20 cellular contexts compared by ENCODE assay signal in genomic region chr12:55610598-55610997, GRCh38. TPM values are rescaled to one million over a fixed set of nuclear protein-coding genes. Genes with fewer than 3 reads are reported as not detected.
A peak's percentile ranks its signal among the peaks of the same experiment; 100 is the strongest.
DNase-seq lines count a peak whose midpoint lies in the region; ATAC-seq and TF ChIP-seq lines count a peak whose summit lies in the region.
"Had no signal": no experiment of that assay in that cellular context is flagged by ENCODE, and none has a peak within 500 bp of the region (broad histone marks: within the 10 kb centered on the region; RNA-seq: fewer than 3 reads in every experiment).

No MANE protein-coding gene starts in this region.

- H3K9ac ChIP-seq in OCI-LY3 (ENCODE audit: low read length), result no peak overlapping the region

- H2AFZ ChIP-seq in OCI-LY3 (ENCODE audit: low read depth, low read length), result no peak overlapping the region
- H2AFZ ChIP-seq in hepatocyte, result no peak overlapping the region

- H3K9me3 Mint-ChIP-seq in activated T-cell treated with anti-CD3 and anti-CD28 coated beads, Interleukin-2, amount 50 U/mL, for 4 hours, result peaks cover 13% of the 10 kb centered on the region
- H3K9me3 Mint-ChIP-seq: HFFc6 had no signal

- H3K4me1 ChIP-seq in OCI-LY3 (ENCODE audit: low read length), result peaks cover 26% of the 10 kb centered on the region
- H3K4me1 ChIP-seq in hepatocyte (ENCODE audit: insufficient read depth), result no peaks in the 10 kb centered on the region
- H3K4me1 ChIP-seq: A549, BE2C had no signal

- DNase-seq in activated T-cell treated with anti-CD3 and anti-CD28 coated beads, Interleukin-2, amount 50 U/mL, for 4 hours, result no peak
- DNase-seq in activated T-cell treated with anti-CD3 and anti-CD28 coated beads, Interleukin-2, amount 50 U/mL, for 1 hour, result no peak
- DNase-seq in hepatocyte (ENCODE audit: low spot score) (no peak), SIG-M5 treated with dmso at 0.1 percent for 504 hours (lab: John Stamatoyannopoulos, UW; ENCODE audit: unreplicated experiment) (no peak), iPS-NIHi7 (ENCODE audit: extremely low spot score) (no peak)
- DNase-seq: BE2C; CD4-positive, alpha-beta memory T cell; DMS79; HCEC 1CT; HFFc6; IMR-90 had no signal

- H3K4me1 Mint-ChIP-seq in activated T-cell treated with anti-CD3 and anti-CD28 coated beads, Interleukin-2, amount 50 U/mL, for 4 hours (ENCODE audit: low read depth), result peaks cover 2% of the 10 kb centered on the region
- H3K4me1 Mint-ChIP-seq: CD4-positive, alpha-beta memory T cell had no signal

- H3K9me2 ChIP-seq in hepatocyte (replicated peaks; ENCODE audit: insufficient read depth), result no peaks in the 10 kb centered on the region

- H3K79me2 ChIP-seq in OCI-LY3 (ENCODE audit: low read length) (no peaks in the 10 kb centered on the region), hepatocyte (no peaks in the 10 kb centered on the region)

- ATAC-seq in activated T-cell treated with anti-CD3 and anti-CD28 coated beads, Interleukin-2, amount 50 U/mL, for 4 hours, result peak; percentile 81 to 90
- peak; percentile 39 for ATAC-seq in HG03432 (IDR thresholded peaks at IDR 0.05; ENCODE audit: unreplicated experiment)
- ATAC-seq in HG03097 (IDR thresholded peaks at IDR 0.05; ENCODE audit: low FRiP score, unreplicated experiment), result no peak
- ATAC-seq: A549 had no signal

- H3K9me3 ChIP-seq in OCI-LY3 (ENCODE audit: insufficient read depth, low read length) (no peaks in the 10 kb centered on the region), hepatocyte (ENCODE audit: low read depth) (no peaks in the 10 kb centered on the region)
- H3K9me3 ChIP-seq: BE2C had no signal

- H3K4me3 Mint-ChIP-seq in activated T-cell treated with anti-CD3 and anti-CD28 coated beads, Interleukin-2, amount 50 U/mL, for 4 hours, result no peak overlapping the region
- H3K4me3 Mint-ChIP-seq: CD4-positive, alpha-beta memory T cell; HFFc6 had no signal

- H3K27me3 ChIP-seq in OCI-LY3 (ENCODE audit: low read depth, low read length) (no peaks in the 10 kb centered on the region), hepatocyte (no peaks in the 10 kb centered on the region)
- H3K27me3 ChIP-seq: BE2C had no signal

- 91% methylated on average over 1 of the region's 1 CpG for WGBS in hepatocyte (ENCODE audit: low lambda C conversion rate, missing lambda C conversion rate)

- H3K4me2 ChIP-seq in OCI-LY3 (ENCODE audit: low read length) (peak overlapping the region; percentile 6; the same call in 1 of the 2 replicates), hepatocyte (no peak overlapping the region)
- H3K4me2 ChIP-seq: A549 had no signal

- no peaks in the 10 kb centered on the region for H4K20me1 ChIP-seq in OCI-LY3 (ENCODE audit: insufficient read depth, low read length)
- H4K20me1 ChIP-seq in hepatocyte (ENCODE audit: insufficient read depth, poor library complexity, severe bottlenecking), result no peaks in the 10 kb centered on the region

- peaks cover 27% of the 10 kb centered on the region for H3K27me3 Mint-ChIP-seq in activated T-cell treated with anti-CD3 and anti-CD28 coated beads, Interleukin-2, amount 50 U/mL, for 4 hours (ENCODE audit: low read depth)

- no peak for TF ChIP-seq CTCF in OCI-LY3 (IDR thresholded peaks at IDR 0.05; ENCODE audit: low read depth, low read length)
- no peak for TF ChIP-seq CTCF in hepatocyte (IDR thresholded peaks at IDR 0.05; ENCODE audit: poor library complexity)

- H3K4me3 ChIP-seq in OCI-LY3 (ENCODE audit: low read length) (no peak overlapping the region), hepatocyte (no peak overlapping the region)
- H3K4me3 ChIP-seq: A549 had no signal

- no peaks in the 10 kb centered on the region for H3K36me3 Mint-ChIP-seq in activated T-cell treated with anti-CD3 and anti-CD28 coated beads, Interleukin-2, amount 50 U/mL, for 4 hours (ENCODE audit: insufficient read depth)

- H3K27ac ChIP-seq in OCI-LY3 (ENCODE audit: low read length) (no peak overlapping the region), hepatocyte (peak overlapping the region; percentile 35)
- H3K27ac ChIP-seq: A549, C4-2B had no signal

- H3K36me3 ChIP-seq in OCI-LY3 (replicated peaks; ENCODE audit: low read depth, low read length) (no peaks in the 10 kb centered on the region), hepatocyte (replicated peaks; ENCODE audit: insufficient read depth, low read depth) (no peaks in the 10 kb centered on the region)
- H3K36me3 ChIP-seq: BE2C had no signal

RNA-seq across cellular contexts. Expression of gene OR10P1, which starts 26.1 kb away (rescaled TPM):
- not detected for total RNA-seq in activated T-cell treated with anti-CD3 and anti-CD28 coated beads, Interleukin-2, amount 50 U/mL, for 4 hours
- total RNA-seq in hepatocyte, result not detected in 2 replicates
- polyA plus RNA-seq in hepatocyte, result not detected in 2 replicates
- total RNA-seq: CD4-positive, alpha-beta memory T cell; G401; H4; HFFc6; HT-29; IMR-90 had no signal
- polyA plus RNA-seq: A549; AG04450; CD4-positive, alpha-beta memory T cell; IMR-90 had no signal

RNA-seq across cellular contexts. Expression of gene OR2AP1, which starts 38.3 kb away (rescaled TPM):
- total RNA-seq in activated T-cell treated with anti-CD3 and anti-CD28 coated beads, Interleukin-2, amount 50 U/mL, for 4 hours, result under 1 TPM in 1 of 3 donors, not detected in 2; 0.15 TPM
- not detected in 2 replicates for total RNA-seq in hepatocyte
- polyA plus RNA-seq in hepatocyte, result not detected in 2 replicates
- total RNA-seq: CD4-positive, alpha-beta memory T cell; G401; H4; HFFc6; HT-29; IMR-90 had no signal
- polyA plus RNA-seq: A549; AG04450; CD4-positive, alpha-beta memory T cell; IMR-90 had no signal
